Comparison of ENCODE assay signal across 1 cellular context in the genomic region with DNA sequence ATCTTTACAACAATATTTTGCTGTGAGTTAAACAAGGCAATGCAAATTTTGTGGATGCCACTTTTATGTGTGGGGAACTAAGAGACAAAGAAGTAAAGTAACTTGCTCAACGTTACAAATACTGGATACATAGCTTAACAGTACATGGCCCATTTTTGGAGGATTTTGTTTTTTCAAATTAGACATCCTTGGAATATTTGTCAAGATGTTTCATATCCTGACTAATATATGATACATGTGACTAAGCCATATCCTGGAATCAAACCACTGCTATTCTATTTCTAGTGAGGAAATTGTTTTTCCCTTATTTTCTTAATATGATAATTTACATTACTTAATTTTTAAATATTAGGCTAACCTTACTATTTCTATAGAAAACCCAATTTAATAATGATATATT.
TF ChIP-seq lines count a peak whose summit lies in the region.

No MANE protein-coding gene starts in this region.

TF ChIP-seq in GM23338, 12 proteins besides CTCF, POLR2A, EP300 and RAD21:
- TF ChIP-seq, protein P1, sequence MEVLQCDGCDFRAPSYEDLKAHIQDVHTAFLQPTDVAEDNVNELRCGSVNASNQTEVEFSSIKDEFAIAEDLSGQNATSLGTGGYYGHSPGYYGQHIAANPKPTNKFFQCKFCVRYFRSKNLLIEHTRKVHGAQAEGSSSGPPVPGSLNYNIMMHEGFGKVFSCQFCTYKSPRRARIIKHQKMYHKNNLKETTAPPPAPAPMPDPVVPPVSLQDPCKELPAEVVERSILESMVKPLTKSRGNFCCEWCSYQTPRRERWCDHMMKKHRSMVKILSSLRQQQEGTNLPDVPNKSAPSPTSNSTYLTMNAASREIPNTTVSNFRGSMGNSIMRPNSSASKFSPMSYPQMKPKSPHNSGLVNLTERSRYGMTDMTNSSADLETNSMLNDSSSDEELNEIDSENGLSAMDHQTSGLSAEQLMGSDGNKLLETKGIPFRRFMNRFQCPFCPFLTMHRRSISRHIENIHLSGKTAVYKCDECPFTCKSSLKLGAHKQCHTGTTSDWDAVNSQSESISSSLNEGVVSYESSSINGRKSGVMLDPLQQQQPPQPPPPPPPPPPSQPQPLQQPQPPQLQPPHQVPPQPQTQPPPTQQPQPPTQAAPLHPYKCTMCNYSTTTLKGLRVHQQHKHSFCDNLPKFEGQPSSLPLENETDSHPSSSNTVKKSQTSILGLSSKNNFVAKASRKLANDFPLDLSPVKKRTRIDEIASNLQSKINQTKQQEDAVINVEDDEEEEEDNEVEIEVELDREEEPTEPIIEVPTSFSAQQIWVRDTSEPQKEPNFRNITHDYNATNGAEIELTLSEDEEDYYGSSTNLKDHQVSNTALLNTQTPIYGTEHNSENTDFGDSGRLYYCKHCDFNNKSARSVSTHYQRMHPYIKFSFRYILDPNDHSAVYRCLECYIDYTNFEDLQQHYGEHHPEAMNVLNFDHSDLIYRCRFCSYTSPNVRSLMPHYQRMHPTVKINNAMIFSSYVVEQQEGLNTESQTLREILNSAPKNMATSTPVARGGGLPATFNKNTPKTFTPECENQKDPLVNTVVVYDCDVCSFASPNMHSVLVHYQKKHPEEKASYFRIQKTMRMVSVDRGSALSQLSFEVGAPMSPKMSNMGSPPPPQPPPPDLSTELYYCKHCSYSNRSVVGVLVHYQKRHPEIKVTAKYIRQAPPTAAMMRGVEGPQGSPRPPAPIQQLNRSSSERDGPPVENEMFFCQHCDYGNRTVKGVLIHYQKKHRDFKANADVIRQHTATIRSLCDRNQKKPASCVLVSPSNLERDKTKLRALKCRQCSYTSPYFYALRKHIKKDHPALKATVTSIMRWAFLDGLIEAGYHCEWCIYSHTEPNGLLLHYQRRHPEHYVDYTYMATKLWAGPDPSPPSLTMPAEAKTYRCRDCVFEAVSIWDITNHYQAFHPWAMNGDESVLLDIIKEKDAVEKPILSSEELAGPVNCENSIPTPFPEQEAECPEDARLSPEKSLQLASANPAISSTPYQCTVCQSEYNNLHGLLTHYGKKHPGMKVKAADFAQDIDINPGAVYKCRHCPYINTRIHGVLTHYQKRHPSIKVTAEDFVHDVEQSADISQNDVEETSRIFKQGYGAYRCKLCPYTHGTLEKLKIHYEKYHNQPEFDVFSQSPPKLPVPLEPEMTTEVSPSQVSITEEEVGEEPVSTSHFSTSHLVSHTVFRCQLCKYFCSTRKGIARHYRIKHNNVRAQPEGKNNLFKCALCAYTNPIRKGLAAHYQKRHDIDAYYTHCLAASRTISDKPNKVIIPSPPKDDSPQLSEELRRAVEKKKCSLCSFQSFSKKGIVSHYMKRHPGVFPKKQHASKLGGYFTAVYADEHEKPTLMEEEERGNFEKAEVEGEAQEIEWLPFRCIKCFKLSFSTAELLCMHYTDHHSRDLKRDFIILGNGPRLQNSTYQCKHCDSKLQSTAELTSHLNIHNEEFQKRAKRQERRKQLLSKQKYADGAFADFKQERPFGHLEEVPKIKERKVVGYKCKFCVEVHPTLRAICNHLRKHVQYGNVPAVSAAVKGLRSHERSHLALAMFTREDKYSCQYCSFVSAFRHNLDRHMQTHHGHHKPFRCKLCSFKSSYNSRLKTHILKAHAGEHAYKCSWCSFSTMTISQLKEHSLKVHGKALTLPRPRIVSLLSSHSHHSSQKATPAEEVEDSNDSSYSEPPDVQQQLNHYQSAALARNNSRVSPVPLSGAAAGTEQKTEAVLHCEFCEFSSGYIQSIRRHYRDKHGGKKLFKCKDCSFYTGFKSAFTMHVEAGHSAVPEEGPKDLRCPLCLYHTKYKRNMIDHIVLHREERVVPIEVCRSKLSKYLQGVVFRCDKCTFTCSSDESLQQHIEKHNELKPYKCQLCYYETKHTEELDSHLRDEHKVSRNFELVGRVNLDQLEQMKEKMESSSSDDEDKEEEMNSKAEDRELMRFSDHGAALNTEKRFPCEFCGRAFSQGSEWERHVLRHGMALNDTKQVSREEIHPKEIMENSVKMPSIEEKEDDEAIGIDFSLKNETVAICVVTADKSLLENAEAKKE (CRISPR knock-in tag; IDR thresholded peaks at IDR 0.05) = no peak
- TF ChIP-seq NANOG (IDR thresholded peaks at IDR 0.05; ENCODE audit: borderline replicate concordance) (no peak), ZNF331 (CRISPR knock-in tag; IDR thresholded peaks at IDR 0.05; ENCODE audit: low read depth) (no peak), EZH2phosphoT487 (IDR thresholded peaks at IDR 0.05; ENCODE audit: unreplicated experiment) (no peak), ZNF114 (CRISPR knock-in tag; IDR thresholded peaks at IDR 0.05) (no peak), STAT1 (IDR thresholded peaks at IDR 0.05; ENCODE audit: unreplicated experiment) (no peak), EZH2 (IDR thresholded peaks at IDR 0.05; ENCODE audit: low read depth, unreplicated experiment) (no peak), POLR2AphosphoS5 (IDR thresholded peaks at IDR 0.05; ENCODE audit: low read depth) (no peak), CREB1 (CRISPR knock-in tag; IDR thresholded peaks at IDR 0.05; ENCODE audit: low read depth) (no peak)
- TF ChIP-seq, protein P2, sequence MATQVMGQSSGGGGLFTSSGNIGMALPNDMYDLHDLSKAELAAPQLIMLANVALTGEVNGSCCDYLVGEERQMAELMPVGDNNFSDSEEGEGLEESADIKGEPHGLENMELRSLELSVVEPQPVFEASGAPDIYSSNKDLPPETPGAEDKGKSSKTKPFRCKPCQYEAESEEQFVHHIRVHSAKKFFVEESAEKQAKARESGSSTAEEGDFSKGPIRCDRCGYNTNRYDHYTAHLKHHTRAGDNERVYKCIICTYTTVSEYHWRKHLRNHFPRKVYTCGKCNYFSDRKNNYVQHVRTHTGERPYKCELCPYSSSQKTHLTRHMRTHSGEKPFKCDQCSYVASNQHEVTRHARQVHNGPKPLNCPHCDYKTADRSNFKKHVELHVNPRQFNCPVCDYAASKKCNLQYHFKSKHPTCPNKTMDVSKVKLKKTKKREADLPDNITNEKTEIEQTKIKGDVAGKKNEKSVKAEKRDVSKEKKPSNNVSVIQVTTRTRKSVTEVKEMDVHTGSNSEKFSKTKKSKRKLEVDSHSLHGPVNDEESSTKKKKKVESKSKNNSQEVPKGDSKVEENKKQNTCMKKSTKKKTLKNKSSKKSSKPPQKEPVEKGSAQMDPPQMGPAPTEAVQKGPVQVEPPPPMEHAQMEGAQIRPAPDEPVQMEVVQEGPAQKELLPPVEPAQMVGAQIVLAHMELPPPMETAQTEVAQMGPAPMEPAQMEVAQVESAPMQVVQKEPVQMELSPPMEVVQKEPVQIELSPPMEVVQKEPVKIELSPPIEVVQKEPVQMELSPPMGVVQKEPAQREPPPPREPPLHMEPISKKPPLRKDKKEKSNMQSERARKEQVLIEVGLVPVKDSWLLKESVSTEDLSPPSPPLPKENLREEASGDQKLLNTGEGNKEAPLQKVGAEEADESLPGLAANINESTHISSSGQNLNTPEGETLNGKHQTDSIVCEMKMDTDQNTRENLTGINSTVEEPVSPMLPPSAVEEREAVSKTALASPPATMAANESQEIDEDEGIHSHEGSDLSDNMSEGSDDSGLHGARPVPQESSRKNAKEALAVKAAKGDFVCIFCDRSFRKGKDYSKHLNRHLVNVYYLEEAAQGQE (IDR thresholded peaks at IDR 0.05; ENCODE audit: unreplicated experiment) = no peak
- TF ChIP-seq, protein P3, sequence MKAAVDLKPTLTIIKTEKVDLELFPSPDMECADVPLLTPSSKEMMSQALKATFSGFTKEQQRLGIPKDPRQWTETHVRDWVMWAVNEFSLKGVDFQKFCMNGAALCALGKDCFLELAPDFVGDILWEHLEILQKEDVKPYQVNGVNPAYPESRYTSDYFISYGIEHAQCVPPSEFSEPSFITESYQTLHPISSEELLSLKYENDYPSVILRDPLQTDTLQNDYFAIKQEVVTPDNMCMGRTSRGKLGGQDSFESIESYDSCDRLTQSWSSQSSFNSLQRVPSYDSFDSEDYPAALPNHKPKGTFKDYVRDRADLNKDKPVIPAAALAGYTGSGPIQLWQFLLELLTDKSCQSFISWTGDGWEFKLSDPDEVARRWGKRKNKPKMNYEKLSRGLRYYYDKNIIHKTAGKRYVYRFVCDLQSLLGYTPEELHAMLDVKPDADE (IDR thresholded peaks at IDR 0.05) = no peak
TF ChIP-seq in GM23338: peak in this region for 0.
